31 cellular contexts compared by ENCODE assay signal in the genomic region with DNA sequence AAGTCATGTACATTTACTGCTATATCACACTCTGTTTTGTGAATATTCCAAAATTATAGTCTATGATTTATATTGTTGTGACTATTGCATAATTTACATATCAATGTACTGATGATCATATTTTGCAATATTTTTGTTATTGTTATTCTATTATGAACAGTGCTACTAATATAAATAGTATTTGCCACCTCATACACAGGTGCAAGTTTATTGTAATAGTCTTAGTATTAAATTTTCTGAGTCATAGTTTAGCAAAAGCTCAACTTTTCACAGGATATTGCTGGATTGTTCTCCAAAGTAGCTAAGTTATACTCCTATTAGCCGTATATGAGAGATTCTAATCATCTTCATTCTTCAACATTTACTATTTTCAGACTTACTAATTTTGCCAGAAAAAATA.
"Had no signal": no experiment of that assay in that cellular context is flagged by ENCODE, and none has a peak within 500 bp of the region (broad histone marks: within the 10 kb centered on the region; RNA-seq: fewer than 3 reads in every experiment).

No MANE protein-coding gene starts in this region.

- H3K4me3 Mint-ChIP-seq: activated B cell treated with CpG ODN at 0.5 μM for 24 hours; activated CD8-positive, alpha-beta T cell treated with anti-CD3 and anti-CD28 coated beads for 36 hours; activated naive CD8-positive, alpha-beta T cell; activated T-cell treated with anti-CD3 and anti-CD28 coated beads, Interleukin-2, amount 50 U/mL, for 4 hours; activated T-helper 17 cell treated with anti-CD3 and anti-CD28 coated beads, Interleukin-2, amount 50 U/mL, for 72 hours; endodermal cell; T-helper 17 cell; T-helper 2 cell treated with Interferon-gamma antibody and Interleukin-4, amounts not matched to agents 5 μg/mL and 100 μg/mL, for 36 hours had no signal

- H3K27me3 ChIP-seq: brain microvascular endothelial cell, cardiac muscle cell, colonic mucosa, esophagus squamous epithelium had no signal

- H3K4me1 ChIP-seq: colonic mucosa had no signal

- H3K27ac ChIP-seq: brain microvascular endothelial cell, cardiac muscle cell, colonic mucosa, esophagus squamous epithelium, WERI-Rb-1 had no signal

- H3K9me3 ChIP-seq: colonic mucosa, esophagus squamous epithelium had no signal

- H3K4me3 ChIP-seq: cardiac muscle cell, colonic mucosa, esophagus squamous epithelium had no signal

- DNase-seq: activated B cell treated with CpG ODN at 0.5 μM for 24 hours; activated CD4-positive, alpha-beta T cell treated with anti-CD3 and anti-CD28 coated beads for 48 hours; activated CD4-positive, alpha-beta T cell treated with anti-CD3 and anti-CD28 coated beads, Interleukin-2, amount 50 U/mL, for 1 hour; activated CD4-positive, alpha-beta T cell treated with anti-CD3 and anti-CD28 coated beads, Interleukin-2, amount 50 U/mL, for 48 hours; activated CD8-positive, alpha-beta memory T cell treated with anti-CD3 and anti-CD28 coated beads for 24 hours; activated CD8-positive, alpha-beta T cell treated with anti-CD3 and anti-CD28 coated beads for 36 hours; activated effector memory CD4-positive, alpha-beta T cell treated with Interleukin-2 at 50 U/mL for 16 hours; activated gamma-delta T cell treated with Interleukin-2 at 50 U/mL for 16 hours; activated naive CD4-positive, alpha-beta T cell treated with anti-CD3 and anti-CD28 coated beads, Interleukin-2, amount 50 U/mL, for 16 hours; activated naive CD4-positive, alpha-beta T cell treated with Interleukin-2 at 50 U/mL for 16 hours; activated T-cell treated with anti-CD3 and anti-CD28 coated beads, Interleukin-2, amount 50 U/mL, for 4 hours; amniotic stem cell; anterior cingulate cortex; brain microvascular endothelial cell; central memory CD4-positive, alpha-beta T cell; cerebellar nuclear complex; colonic mucosa; effector memory CD4-positive, alpha-beta T cell; endodermal cell; esophagus squamous epithelium; head of caudate nucleus; T-helper 1 cell; T-helper 17 cell; T1000; WERI-Rb-1 had no signal

- H3K4me1 Mint-ChIP-seq: activated B cell treated with CpG ODN at 0.5 μM for 24 hours; activated T-helper 17 cell treated with anti-CD3 and anti-CD28 coated beads, Interleukin-2, amount 50 U/mL, for 72 hours had no signal

- H3K27ac Mint-ChIP-seq: activated B cell treated with CpG ODN at 0.5 μM for 24 hours; activated CD8-positive, alpha-beta T cell treated with anti-CD3 and anti-CD28 coated beads for 36 hours; activated naive CD8-positive, alpha-beta T cell; activated T-helper 17 cell treated with anti-CD3 and anti-CD28 coated beads, Interleukin-2, amount 50 U/mL, for 72 hours; endodermal cell; T-helper 17 cell; T-helper 2 cell treated with Interferon-gamma antibody and Interleukin-4, amounts not matched to agents 5 μg/mL and 100 μg/mL, for 36 hours had no signal

- ATAC-seq: activated CD4-positive, CD25-positive, alpha-beta regulatory T cell treated with anti-CD3 and anti-CD28 coated beads, Interleukin-2, amount 50 U/mL, for 24 hours; activated CD8-positive, alpha-beta T cell treated with anti-CD3 and anti-CD28 coated beads for 36 hours; activated T-cell treated with anti-CD3 and anti-CD28 coated beads, Interleukin-2, amount 50 U/mL, for 4 hours; activated T-helper 17 cell treated with anti-CD3 and anti-CD28 coated beads, Interleukin-2, amount 50 U/mL, for 72 hours; T-helper 17 cell had no signal

- H3K9me3 Mint-ChIP-seq: activated B cell treated with CpG ODN at 0.5 μM for 24 hours; activated CD8-positive, alpha-beta T cell treated with anti-CD3 and anti-CD28 coated beads for 36 hours; activated T-cell treated with anti-CD3 and anti-CD28 coated beads, Interleukin-2, amount 50 U/mL, for 4 hours; activated T-helper 17 cell treated with anti-CD3 and anti-CD28 coated beads, Interleukin-2, amount 50 U/mL, for 72 hours; endodermal cell; T-helper 2 cell treated with Interferon-gamma antibody and Interleukin-4, amounts not matched to agents 5 μg/mL and 100 μg/mL, for 36 hours had no signal

- H3K27me3 Mint-ChIP-seq: activated B cell treated with CpG ODN at 0.5 μM for 24 hours; activated T-helper 17 cell treated with anti-CD3 and anti-CD28 coated beads, Interleukin-2, amount 50 U/mL, for 72 hours had no signal

- H3K36me3 Mint-ChIP-seq: activated naive CD8-positive, alpha-beta T cell had no signal

- FAIRE-seq: astrocyte had no signal

- H3K36me3 ChIP-seq: brain microvascular endothelial cell, cardiac muscle cell, colonic mucosa, esophagus squamous epithelium, WERI-Rb-1 had no signal
